Comparison of ENCODE assay signal across 26 cellular contexts in the genomic region with DNA sequence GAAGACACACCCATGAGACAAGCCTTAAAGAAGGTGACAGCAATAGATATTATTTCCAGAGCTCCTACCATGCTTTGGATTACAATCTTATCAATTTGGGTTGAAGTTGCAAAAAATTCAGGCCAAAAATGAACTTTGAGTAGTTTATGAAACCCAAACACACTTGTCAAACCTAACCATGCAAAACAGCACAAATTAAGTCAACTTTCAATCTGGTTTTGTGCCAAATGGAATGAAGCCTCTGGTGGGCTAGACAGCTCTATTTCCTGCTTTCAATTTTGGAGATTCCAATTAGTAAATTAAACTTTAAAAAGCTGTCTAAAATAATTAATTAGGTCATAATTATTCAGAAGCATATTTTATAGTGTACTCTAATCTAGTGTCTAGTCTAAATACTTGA.
"Had no signal": no experiment of that assay in that cellular context is flagged by ENCODE, and none has a peak within 500 bp of the region (broad histone marks: within the 10 kb centered on the region; RNA-seq: fewer than 3 reads in every experiment).

No MANE protein-coding gene starts in this region.

- H3K4me3 ChIP-seq: ascending aorta, cardiac muscle cell, colonic mucosa, PC-9 had no signal

- H3K27me3 ChIP-seq: ascending aorta, cardiac muscle cell, colonic mucosa had no signal

- H2AFZ ChIP-seq: PC-9 had no signal

- ATAC-seq: activated CD4-positive, alpha-beta T cell treated with anti-CD3 and anti-CD28 coated beads for 36 hours; activated CD4-positive, CD25-positive, alpha-beta regulatory T cell treated with anti-CD3 and anti-CD28 coated beads, Interleukin-2, amount 50 U/mL, for 24 hours; activated CD8-positive, alpha-beta T cell treated with anti-CD3 and anti-CD28 coated beads, Interleukin-2, amount 10 ng/mL, durations not matched to agents 7 days and 5 days; WTC11 had no signal

- H3K36me3 ChIP-seq: ascending aorta, cardiac muscle cell, colonic mucosa had no signal

- H3K4me2 ChIP-seq: PC-9 had no signal

- DNase-seq: activated CD4-positive, alpha-beta T cell treated with anti-CD3 and anti-CD28 coated beads for 36 hours; activated CD4-positive, alpha-beta T cell treated with anti-CD3 and anti-CD28 coated beads, Interleukin-2, amount 10 ng/mL, durations not matched to agents 7 days and 5 days; activated CD4-positive, alpha-beta T cell treated with anti-CD3 and anti-CD28 coated beads, Interleukin-2, amount 50 U/mL, for 48 hours; activated CD8-positive, alpha-beta T cell treated with anti-CD3 and anti-CD28 coated beads, Interleukin-2, amount 10 ng/mL, durations not matched to agents 7 days and 5 days; activated gamma-delta T cell; activated naive CD4-positive, alpha-beta T cell treated with Interleukin-2 at 50 U/mL for 16 hours; activated naive CD8-positive, alpha-beta T cell treated with anti-CD3 and anti-CD28 coated beads, Interleukin-2, amount 10 ng/mL, durations not matched to agents 7 days and 5 days; activated T-cell treated with anti-CD3 and anti-CD28 coated beads, Interleukin-2, amount 50 U/mL, for 24 hours; amygdala; colonic mucosa; NCI-H1048; NCI-H1417; NCI-H146; NCI-H187; NCI-H2029 treated with DMSO at 0.1 percent for 48 hours; NCI-H2107; NCI-H2171; NCI-H510A; NCI-H526; NCI-H748 treated with DMSO at 0.1 percent for 48 hours; PC-9; Right ventricle myocardium superior had no signal

- H3K27ac ChIP-seq: ascending aorta, cardiac muscle cell, colonic mucosa, PC-9 had no signal

- H3K9me3 ChIP-seq: ascending aorta, colonic mucosa had no signal

- H3K4me1 ChIP-seq: ascending aorta, colonic mucosa had no signal
